In genomic region chr2:74290466-74291216, GRCh38 we compare ENCODE assay signal across 10 cellular contexts. TPM values are rescaled to one million over a fixed set of nuclear protein-coding genes. Genes with fewer than 3 reads are reported as not detected.
DNase-seq lines count a peak whose midpoint lies in the region; ATAC-seq and TF ChIP-seq lines count a peak whose summit lies in the region.
"Had no signal": no experiment of that assay in that cellular context is flagged by ENCODE, and none has a peak within 500 bp of the region (broad histone marks: within the 10 kb centered on the region; RNA-seq: fewer than 3 reads in every experiment).

No MANE protein-coding gene starts in this region.

- POLR2A ChIA-PET in activated naive CD8-positive, alpha-beta T cell treated with anti-CD3 and anti-CD28 coated beads, Interleukin-2, amount 10 ng/mL, durations not matched to agents 7 days and 5 days (lab: Charles Lee): interaction anchor here (0.7 to 1.7 kb wide), 11 partner anchors 9 to 240 kb away, joined by 3 to 6 read pairs (median 3); partner anchors contain the start of gene MOB1A

- no peaks in the 10 kb centered on the region for H3K9me3 ChIP-seq in OCI-LY3 (ENCODE audit: insufficient read depth, low read length)

- H3K36me3 Mint-ChIP-seq in activated naive CD8-positive, alpha-beta T cell treated with anti-CD3 and anti-CD28 coated beads, Interleukin-2, amount 10 ng/mL, durations not matched to agents 7 days and 5 days: no peaks in the 10 kb centered on the region
- no peaks in the 10 kb centered on the region for H3K36me3 Mint-ChIP-seq in type B pancreatic cell

- H2AFZ ChIP-seq in OCI-LY3 (ENCODE audit: low read depth, low read length): 0 out of 2 replicates have a peak overlapping the region, but pooled peaks have one; percentile 16

- peaks cover 43% of the 10 kb centered on the region for H3K79me2 ChIP-seq in OCI-LY3 (ENCODE audit: low read length)

- H3K4me1 ChIP-seq in OCI-LY3 (ENCODE audit: low read length): peaks cover 86% of the 10 kb centered on the region

- H3K36me3 ChIP-seq in OCI-LY3 (replicated peaks; ENCODE audit: low read depth, low read length): peaks cover 15% of the 10 kb centered on the region

- ATAC-seq in activated CD4-positive, CD25-positive, alpha-beta regulatory T cell treated with anti-CD3 and anti-CD28 coated beads, Interleukin-2, amount 50 U/mL, for 24 hours: peak; percentile 54 to 71
- ATAC-seq in activated naive CD8-positive, alpha-beta T cell treated with anti-CD3 and anti-CD28 coated beads, Interleukin-2, amount 10 ng/mL, durations not matched to agents 7 days and 5 days (ENCODE audit: low read depth): peak; percentile 90
- no peak for ATAC-seq in GM19035 (IDR thresholded peaks at IDR 0.05; ENCODE audit: unreplicated experiment)

- DNase-seq in activated CD4-positive, CD25-positive, alpha-beta regulatory T cell treated with anti-CD3 and anti-CD28 coated beads, Interleukin-2, amount 50 U/mL, for 72 hours: no peak
- DNase-seq in activated naive CD8-positive, alpha-beta T cell treated with anti-CD3 and anti-CD28 coated beads, Interleukin-2, amount 10 ng/mL, durations not matched to agents 7 days and 5 days: peak; percentile 69
- DNase-seq in type B pancreatic cell (ENCODE audit: extremely low spot score, unreplicated experiment): peak; percentile 47
- DNase-seq in NCI-H1105 (lab: John Stamatoyannopoulos, UW): no peak
- no peak for DNase-seq in SW 1271 (lab: John Stamatoyannopoulos, UW)
- DNase-seq: kidney had no signal

- peak overlapping the region; percentile 94 for H3K27ac ChIP-seq in OCI-LY3 (ENCODE audit: low read length)

- H3K27me3 Mint-ChIP-seq in activated naive CD8-positive, alpha-beta T cell treated with anti-CD3 and anti-CD28 coated beads, Interleukin-2, amount 10 ng/mL, durations not matched to agents 7 days and 5 days: no peaks in the 10 kb centered on the region
- no peaks in the 10 kb centered on the region for H3K27me3 Mint-ChIP-seq in type B pancreatic cell

- H3K4me3 Mint-ChIP-seq in activated naive CD8-positive, alpha-beta T cell treated with anti-CD3 and anti-CD28 coated beads, Interleukin-2, amount 10 ng/mL, durations not matched to agents 7 days and 5 days: peak overlapping the region; percentile 73
- H3K4me3 Mint-ChIP-seq in type B pancreatic cell: no peak overlapping the region

- TF ChIP-seq CTCF in OCI-LY3 (IDR thresholded peaks at IDR 0.05; ENCODE audit: low read depth, low read length): no peak
- no peak for TF ChIP-seq CTCF in type B pancreatic cell (conservative IDR thresholded peaks at IDR 0.05)

- H4K20me1 ChIP-seq in OCI-LY3 (ENCODE audit: insufficient read depth, low read length): no peaks in the 10 kb centered on the region

- peak overlapping the region; percentile 94 for H3K27ac Mint-ChIP-seq in activated naive CD8-positive, alpha-beta T cell treated with anti-CD3 and anti-CD28 coated beads, Interleukin-2, amount 10 ng/mL, durations not matched to agents 7 days and 5 days
- peak overlapping the region; percentile 7 for H3K27ac Mint-ChIP-seq in type B pancreatic cell

- peak overlapping the region; percentile 91 for H3K9ac ChIP-seq in OCI-LY3 (ENCODE audit: low read length)

- no peaks in the 10 kb centered on the region for H3K27me3 ChIP-seq in OCI-LY3 (ENCODE audit: low read depth, low read length)

- peak overlapping the region; percentile 85 for H3K4me3 ChIP-seq in OCI-LY3 (ENCODE audit: low read length)

- H3K4me1 Mint-ChIP-seq in activated naive CD8-positive, alpha-beta T cell treated with anti-CD3 and anti-CD28 coated beads, Interleukin-2, amount 10 ng/mL, durations not matched to agents 7 days and 5 days: peaks cover 16% of the 10 kb centered on the region
- peaks cover 29% of the 10 kb centered on the region for H3K4me1 Mint-ChIP-seq in type B pancreatic cell (ENCODE audit: unreplicated experiment)

- no peaks in the 10 kb centered on the region for H3K9me3 Mint-ChIP-seq in activated naive CD8-positive, alpha-beta T cell treated with anti-CD3 and anti-CD28 coated beads, Interleukin-2, amount 10 ng/mL, durations not matched to agents 7 days and 5 days
- no peaks in the 10 kb centered on the region for H3K9me3 Mint-ChIP-seq in type B pancreatic cell

- H3K4me2 ChIP-seq in OCI-LY3 (ENCODE audit: low read length): peak overlapping the region; percentile 99

RNA-seq across cellular contexts. Expression of gene SLC4A5, which starts 52.6 kb away (rescaled TPM):
- 1 to 10 TPM; 3.6 to 6.6 TPM for total RNA-seq in activated naive CD8-positive, alpha-beta T cell treated with anti-CD3 and anti-CD28 coated beads, Interleukin-2, amount 10 ng/mL, durations not matched to agents 7 days and 5 days
- 1.5 and 6.4 TPM in 2 replicates for total RNA-seq in type B pancreatic cell (ENCODE audit: low replicate concordance)
- total RNA-seq: HT1080 had no signal

Comparison
In these comparisons a context has a peak if more than half of its experiments do, and no peak if none do; other contexts are left out.
1. DNase-seq: peak in activated naive CD8-positive, alpha-beta T cell treated with anti-CD3 and anti-CD28 coated beads, Interleukin-2, amount 10 ng/mL, durations not matched to agents 7 days and 5 days (single experiment) and type B pancreatic cell (single experiment); none in activated CD4-positive, CD25-positive, alpha-beta regulatory T cell treated with anti-CD3 and anti-CD28 coated beads, Interleukin-2, amount 50 U/mL, for 72 hours (single experiment), NCI-H1105 (single experiment) and SW 1271 (0 of 2).